12 cellular contexts compared by ENCODE assay signal in the genomic region with DNA sequence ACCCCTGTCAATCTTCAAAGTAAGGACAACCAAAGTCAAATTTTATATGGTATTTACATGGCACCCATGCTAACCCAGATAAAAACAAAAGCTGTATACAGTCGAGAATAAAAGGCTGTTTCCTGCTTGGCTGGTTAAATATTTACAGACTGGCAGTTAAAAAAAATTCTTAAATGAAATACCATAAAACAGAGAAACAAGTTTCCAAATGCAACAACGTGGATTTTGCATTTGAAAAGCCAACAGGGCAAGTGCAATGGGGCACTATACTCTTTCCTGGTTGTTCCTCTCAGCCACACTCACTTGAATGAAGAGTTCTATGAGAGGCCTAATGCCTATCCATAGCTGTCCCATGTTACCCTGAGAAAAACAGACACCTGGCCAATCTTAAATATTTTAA. TPM values are rescaled to one million over a fixed set of nuclear protein-coding genes. Genes with fewer than 3 reads are reported as not detected.
DNase-seq lines count a peak whose midpoint lies in the region; ATAC-seq and TF ChIP-seq lines count a peak whose summit lies in the region.
"Had no signal": no experiment of that assay in that cellular context is flagged by ENCODE, and none has a peak within 500 bp of the region (broad histone marks: within the 10 kb centered on the region; RNA-seq: fewer than 3 reads in every experiment).

No MANE protein-coding gene starts in this region.

- in situ Hi-C loops in GM13977 (cut with MboI; ENCODE audit: low pct_unique_long_range_greater_than_20kb, low sequenced_read_pairs, unreplicated experiment): loop anchor here (10.0 kb wide), 1 partner anchor 246 kb away; no protein-coding TSS in a partner anchor

- no peak for ATAC-seq in GM18519 (IDR thresholded peaks at IDR 0.05; ENCODE audit: low FRiP score, unreplicated experiment)
- ATAC-seq: foreskin keratinocyte had no signal

- DNase-seq in DMS79 (lab: John Stamatoyannopoulos, UW): peak; percentile 13
- DNase-seq in LoVo (ENCODE audit: low spot score): peak; percentile 58
- DNase-seq in caudate nucleus (lab: John Stamatoyannopoulos, UW): no peak
- peak; percentile 63 for DNase-seq in renal cortical epithelial cell (ENCODE audit: low read depth)
- DNase-seq in putamen (ENCODE audit: low spot score): no peak
- no peak for DNase-seq in GM13977 (ENCODE audit: low spot score)
- DNase-seq: activated CD4-positive, CD25-positive, alpha-beta regulatory T cell treated with anti-CD3 and anti-CD28 coated beads, Interleukin-2, amount 50 U/mL, for 72 hours; foreskin keratinocyte; NCI-H2171; SIG-M5 had no signal

- H3K27ac ChIP-seq in caudate nucleus (ENCODE audit: low read depth, low read length): peak overlapping the region; percentile 53
- H3K27ac ChIP-seq: foreskin keratinocyte, vagina had no signal

- no peak for TF ChIP-seq CTCF in GM13977 (IDR thresholded peaks at IDR 0.05; ENCODE audit: extremely low read depth, insufficient read depth, missing control alignments)

RNA-seq across cellular contexts. Expression of a gene that starts 6.1 kb away (rescaled TPM):
- total RNA-seq in renal cortical epithelial cell: 0.15 TPM in 1 of 2 replicates, not detected in the other

Comparison
In these comparisons a context has a peak if more than half of its experiments do, and no peak if none do; other contexts are left out.
1. DNase-seq: peak in DMS79 (single experiment), LoVo (single experiment) and renal cortical epithelial cell (single experiment); none in caudate nucleus (0 of 61), putamen (single experiment) and GM13977 (single experiment).